35 cellular contexts compared by ENCODE assay signal in genomic region chrY:20776104-20776503, GRCh38. TPM values are rescaled to one million over a fixed set of nuclear protein-coding genes. Genes with fewer than 3 reads are reported as not detected.
"Had no signal": no experiment of that assay in that cellular context is flagged by ENCODE, and none has a peak within 500 bp of the region (broad histone marks: within the 10 kb centered on the region; RNA-seq: fewer than 3 reads in every experiment).

No MANE protein-coding gene starts in this region.

- H3K9me3 Mint-ChIP-seq: natural killer cell treated with Interleukin-12 subunit alpha and Interleukin-12 subunit beta and Interleukin-15 and Interleukin-18, amount 100 ng/mL, for 72 hours had no signal

- H3K4me3 ChIP-seq: hepatocyte, left ventricle myocardium inferior, lung, mucosa of descending colon, ovary, right atrium auricular region, right lobe of liver, smooth muscle cell, stomach, testis, thyroid gland, transverse colon, upper lobe of left lung, vagina had no signal

- H2AFZ ChIP-seq: hepatocyte had no signal

- H3K79me2 ChIP-seq: hepatocyte had no signal

- H3K27me3 ChIP-seq: hepatocyte, ovary, right atrium auricular region, right lobe of liver, stomach, testis, thyroid gland, transverse colon, upper lobe of left lung, vagina had no signal

- H3K9me3 ChIP-seq: left ventricle myocardium inferior, mucosa of descending colon, ovary, right atrium auricular region, right lobe of liver, stomach, testis, thyroid gland, transverse colon, upper lobe of left lung, vagina had no signal

- H3K4me3 Mint-ChIP-seq: memory B cell; natural killer cell treated with Interleukin-12 subunit alpha and Interleukin-12 subunit beta and Interleukin-15 and Interleukin-18, amount 100 ng/mL, for 72 hours had no signal

- ATAC-seq: mucosa of descending colon; naive thymus-derived CD4-positive, alpha-beta T cell; natural killer cell treated with Interleukin-12 subunit alpha and Interleukin-12 subunit beta and Interleukin-15 and Interleukin-18, amount 100 ng/mL, for 72 hours; right lobe of liver had no signal

- DNase-seq: islet precursor cell; left ventricle myocardium inferior; midbrain; mucosa of descending colon; naive thymus-derived CD4-positive, alpha-beta T cell; ovary; right lobe of liver; stimulated activated CD4-positive, alpha-beta T cell treated with anti-CD3 and anti-CD28 coated beads, Interleukin-12 subunit alpha, Interleukin-12 subunit beta, amount 100 ng/mL, for 4 hours; stimulated activated CD4-positive, alpha-beta T cell treated with anti-CD3 and anti-CD28 coated beads, Interleukin-15, amount 100 ng/mL, for 24 hours; stimulated activated CD4-positive, alpha-beta T cell treated with anti-CD3 and anti-CD28 coated beads, Interleukin-2, amount 100 ng/mL, for 24 hours; stimulated activated CD4-positive, alpha-beta T cell treated with anti-CD3 and anti-CD28 coated beads, Interleukin-4, amount 100 ng/mL, for 1 hour; stimulated activated naive CD4-positive, alpha-beta T cell; stomach; testis; thyroid gland; transverse colon; upper lobe of left lung had no signal

- H3K36me3 ChIP-seq: left ventricle myocardium inferior, ovary, right atrium auricular region, right lobe of liver, stomach, thyroid gland, transverse colon, upper lobe of left lung, vagina had no signal

- H3K4me2 ChIP-seq: hepatocyte, smooth muscle cell had no signal

- H3K27ac ChIP-seq: hepatocyte, left ventricle myocardium inferior, ovary, right atrium auricular region, right lobe of liver, stomach, testis, thyroid gland, transverse colon, upper lobe of left lung, vagina had no signal

- H3K27me3 Mint-ChIP-seq: memory B cell; naive thymus-derived CD4-positive, alpha-beta T cell; natural killer cell treated with Interleukin-12 subunit alpha and Interleukin-12 subunit beta and Interleukin-15 and Interleukin-18, amount 100 ng/mL, for 72 hours; progenitor cell of endocrine pancreas had no signal

- H3K4me1 ChIP-seq: left ventricle myocardium inferior, right atrium auricular region, right lobe of liver, stomach, testis, thyroid gland, transverse colon, upper lobe of left lung, vagina had no signal

- H3K27ac Mint-ChIP-seq: memory B cell; natural killer cell treated with Interleukin-12 subunit alpha and Interleukin-12 subunit beta and Interleukin-15 and Interleukin-18, amount 100 ng/mL, for 72 hours; progenitor cell of endocrine pancreas had no signal

RNA-seq across cellular contexts. Expression of gene RPS4Y2, which starts 20.2 kb away (rescaled TPM):
- total RNA-seq: hepatocyte; kidney epithelial cell; left ventricle myocardium inferior; lower leg skin; lung; mesenteric fat pad; mucosa of descending colon; myocyte; naive thymus-derived CD4-positive, alpha-beta T cell; natural killer cell treated with Interleukin-12 subunit alpha and Interleukin-12 subunit beta and Interleukin-15 and Interleukin-18, amount 100 ng/mL, for 72 hours; omental fat pad; ovary; progenitor cell of endocrine pancreas; pulmonary artery endothelial cell; renal cortical epithelial cell; right atrium auricular region; right lobe of liver; skeletal muscle tissue; smooth muscle cell; stomach; thyroid gland; transverse colon; upper lobe of left lung; urinary bladder; vagina had no signal
- polyA plus RNA-seq: hepatocyte; lung; naive thymus-derived CD4-positive, alpha-beta T cell; neural cell; ovary; smooth muscle cell; stomach; urinary bladder had no signal
